23 cellular contexts compared by ENCODE assay signal in genomic region chr19:595326-596262, GRCh38. TPM values are rescaled to one million over a fixed set of nuclear protein-coding genes. Genes with fewer than 3 reads are reported as not detected.
"Had no signal": no experiment of that assay in that cellular context is flagged by ENCODE, and none has a peak within 500 bp of the region (broad histone marks: within the 10 kb centered on the region; RNA-seq: fewer than 3 reads in every experiment).

No MANE protein-coding gene starts in this region.

- H3K4me3 ChIP-seq: lower lobe of right lung, tibial artery had no signal

- H3K9me3 ChIP-seq: lower lobe of right lung, tibial artery had no signal

- H3K36me3 ChIP-seq: lower lobe of right lung, tibial artery had no signal

- H3K4me1 ChIP-seq: lower lobe of right lung had no signal

- H3K27ac ChIP-seq: lower lobe of right lung, tibial artery had no signal

- DNase-seq: activated CD4-positive, alpha-beta T cell treated with anti-CD3 and anti-CD28 coated beads, Interleukin-2, amount 10 ng/mL, durations not matched to agents 24 days and 14 days; activated CD8-positive, alpha-beta T cell treated with anti-CD3 and anti-CD28 coated beads for 36 hours; activated naive CD4-positive, alpha-beta T cell treated with Interleukin-2 at 50 U/mL for 16 hours; activated T-cell treated with anti-CD3 and anti-CD28 coated beads, Interleukin-2, amount 50 U/mL, for 24 hours; anterior cingulate cortex; caudate nucleus; erythroblast; foreskin melanocyte; glutamatergic neuron; hippocampal formation; lower lobe of right lung; nucleus accumbens; stimulated activated naive CD8-positive, alpha-beta T cell treated with anti-CD3 and anti-CD28 coated beads, Interleukin-15, Interleukin-2, amounts not matched to agents 100 U/mL and 50 U/mL, for 24 hours; substantia nigra; T1000; tibial artery had no signal

RNA-seq across cellular contexts. Expression of gene HCN2, which starts 5.9 kb away (rescaled TPM):
- total RNA-seq: skeletal muscle tissue had no signal

RNA-seq across cellular contexts. Expression of gene FGF22, which starts 44.1 kb away (rescaled TPM):
- total RNA-seq: activated CD4-positive, alpha-beta T cell treated with anti-CD3 and anti-CD28 coated beads, Interleukin-2, amount 10 ng/mL, durations not matched to agents 24 days and 14 days; activated T-helper 2 cell treated with anti-CD3 and anti-CD28 coated beads, Interferon-gamma antibody, Interleukin-2, Interleukin-4, amounts not matched to agents 10 μg/mL and 5 μg/mL and 100 μg/mL, durations not matched to agents 14 hours and 24 hours and 36 hours; dermis microvascular lymphatic vessel endothelial cell; natural killer cell treated with Interleukin-12 subunit alpha and Interleukin-12 subunit beta and Interleukin-15 and Interleukin-18, amount 100 ng/mL, for 72 hours; skeletal muscle tissue; T-helper 1 cell treated with Interleukin-12 subunit alpha and Interleukin-12 subunit beta and Interleukin-4 antibody, amounts not matched to agents 30 ng/mL and 1 ng/mL, for 36 hours; urinary bladder had no signal
- polyA plus RNA-seq: keratinocyte had no signal

RNA-seq across cellular contexts. Expression of gene GZMM, which starts 51.7 kb away (rescaled TPM):
- total RNA-seq: dermis microvascular lymphatic vessel endothelial cell, skeletal muscle tissue had no signal
- polyA plus RNA-seq: keratinocyte had no signal
